ENCODE assay signal across 8 cellular contexts in genomic region chr7:114922151-114922651, GRCh38. TPM values are rescaled to one million over a fixed set of nuclear protein-coding genes. Genes with fewer than 3 reads are reported as not detected.
DNase-seq lines count a peak whose midpoint lies in the region; ATAC-seq and TF ChIP-seq lines count a peak whose summit lies in the region.

No MANE protein-coding gene starts in this region.

- peak; percentile 81 for TF ChIP-seq POLR2A in GM15510 (IDR thresholded peaks at IDR 0.05; ENCODE audit: borderline replicate concordance, extremely low read depth, insufficient read length)

- peaks cover 41% of the 10 kb centered on the region for H3K27me3 ChIP-seq in neural progenitor cell
- no peaks in the 10 kb centered on the region for H3K27me3 ChIP-seq in thoracic aorta (replicated peaks; ENCODE audit: insufficient read depth)

- H3K27me3 Mint-ChIP-seq in activated T-cell treated with anti-CD3 and anti-CD28 coated beads, Interleukin-2, amount 50 U/mL, for 72 hours (ENCODE audit: low read depth), result no peaks in the 10 kb centered on the region
- peaks cover 5% of the 10 kb centered on the region for H3K27me3 Mint-ChIP-seq in neural progenitor cell (ENCODE audit: insufficient read depth, low read depth)

- H3K4me3 ChIP-seq in fibroblast of mammary gland (ENCODE audit: control insufficient read depth, low read depth, low read length), result peak overlapping the region; percentile 71
- peak overlapping the region; percentile 75 for H3K4me3 ChIP-seq in neural progenitor cell
- H3K4me3 ChIP-seq in thoracic aorta, result peak overlapping the region; percentile 92

- H3K36me3 ChIP-seq in neural progenitor cell, result no peaks in the 10 kb centered on the region
- H3K36me3 ChIP-seq in thoracic aorta, result no peaks in the 10 kb centered on the region

- no peak overlapping the region for H3K27ac ChIP-seq in neural progenitor cell
- peak overlapping the region; percentile 86 to 87 for H3K27ac ChIP-seq in thoracic aorta

- H3K4me3 Mint-ChIP-seq in activated T-cell treated with anti-CD3 and anti-CD28 coated beads, Interleukin-2, amount 50 U/mL, for 72 hours, result peak overlapping the region; percentile 92 to 95
- peak overlapping the region; percentile 90 for H3K4me3 Mint-ChIP-seq in neural progenitor cell

- H3F3A ChIP-seq in neural progenitor cell (ENCODE audit: low read depth), result peaks cover 16% of the 10 kb centered on the region

- H2AFZ ChIP-seq in neural progenitor cell (replicated peaks), result peak overlapping the region; percentile 95

- peak overlapping the region; percentile 82 for H3K4me2 ChIP-seq in neural progenitor cell

- peaks cover 3 to 6% of the 10 kb centered on the region in 2 donors for H3K36me3 Mint-ChIP-seq in activated T-cell treated with anti-CD3 and anti-CD28 coated beads, Interleukin-2, amount 50 U/mL, for 72 hours (ENCODE audit: insufficient read depth in 2 of 2)
- H3K36me3 Mint-ChIP-seq in neural progenitor cell, result peaks cover 2% of the 10 kb centered on the region

- peak; percentile 22 for DNase-seq in NCI-H2171 treated with DMSO at 0.1 percent for 48 hours (lab: John Stamatoyannopoulos, UW)
- peak; percentile 78 to 80 for DNase-seq in activated T-cell treated with anti-CD3 and anti-CD28 coated beads, Interleukin-2, amount 50 U/mL, for 72 hours
- DNase-seq in fibroblast of mammary gland (ENCODE audit: low read depth), result peak; percentile 61
- DNase-seq in neural progenitor cell (ENCODE audit: low spot score), result peak; percentile 78
- DNase-seq in thoracic aorta (ENCODE audit: low spot score), result no peak
- no peak for DNase-seq in Kasumi-1 (lab: John Stamatoyannopoulos, UW)

- H3K79me2 ChIP-seq in neural progenitor cell (ENCODE audit: low read depth), result no peaks in the 10 kb centered on the region

- ATAC-seq in HG02588 (IDR thresholded peaks at IDR 0.05; ENCODE audit: unreplicated experiment) (peak; percentile 37), thoracic aorta (ENCODE audit: insufficient number of reproducible peaks, low FRiP score, low read depth) (peak; percentile 29)
- peak; percentile 76 to 80 for ATAC-seq in activated T-cell treated with anti-CD3 and anti-CD28 coated beads, Interleukin-2, amount 50 U/mL, for 72 hours (replicated peaks in 1 of 2)

- H3K9ac ChIP-seq in neural progenitor cell, result peak overlapping the region; percentile 47

- no peaks in the 10 kb centered on the region for H4K20me1 ChIP-seq in neural progenitor cell (ENCODE audit: low read depth)

- H3K4me1 ChIP-seq in neural progenitor cell, result peaks cover 13% of the 10 kb centered on the region
- peaks cover 24 to 27% of the 10 kb centered on the region in 2 donors for H3K4me1 ChIP-seq in thoracic aorta (ENCODE audit: control insufficient read depth in 1 of 2, low read depth in 2 of 2)

- H3K9me3 Mint-ChIP-seq in activated T-cell treated with anti-CD3 and anti-CD28 coated beads, Interleukin-2, amount 50 U/mL, for 72 hours, result no peaks in the 10 kb centered on the region
- no peaks in the 10 kb centered on the region for H3K9me3 Mint-ChIP-seq in neural progenitor cell

- H3K27ac Mint-ChIP-seq in activated T-cell treated with anti-CD3 and anti-CD28 coated beads, Interleukin-2, amount 50 U/mL, for 72 hours, result peak overlapping the region; percentile 97
- peak overlapping the region; percentile 94 for H3K27ac Mint-ChIP-seq in neural progenitor cell

- no peaks in the 10 kb centered on the region for H3K9me3 ChIP-seq in neural progenitor cell (ENCODE audit: low read depth)
- no peaks in the 10 kb centered on the region for H3K9me3 ChIP-seq in thoracic aorta

- no peak for TF ChIP-seq CTCF in fibroblast of mammary gland (conservative IDR thresholded peaks at IDR 0.05; ENCODE audit: control insufficient read depth, insufficient read depth, low read depth, low read length)
- no peak for TF ChIP-seq CTCF in neural progenitor cell (IDR thresholded peaks at IDR 0.05)
- TF ChIP-seq CTCF in thoracic aorta (IDR thresholded peaks at IDR 0.05), result no peak

- peaks cover 67% of the 10 kb centered on the region for H3K4me1 Mint-ChIP-seq in activated T-cell treated with anti-CD3 and anti-CD28 coated beads, Interleukin-2, amount 50 U/mL, for 72 hours (ENCODE audit: low read depth)
- H3K4me1 Mint-ChIP-seq in neural progenitor cell, result peaks cover 9% of the 10 kb centered on the region

RNA-seq across cellular contexts. Expression of gene MDFIC, which starts 0.3 kb away (rescaled TPM):
- total RNA-seq in activated T-cell treated with anti-CD3 and anti-CD28 coated beads, Interleukin-2, amount 50 U/mL, for 72 hours, result 10 to 100 TPM; 55.2 to 65.2 TPM
- total RNA-seq in neural progenitor cell (ENCODE audit: low replicate concordance), result 5.1 and 7.1 TPM in 2 replicates
- total RNA-seq in thoracic aorta, result 10 to 100 TPM; 22.9 to 29.3 TPM

Comparison
In these comparisons a context has a peak if more than half of its experiments do, and no peak if none do; other contexts are left out.
1. DNase-seq: peak in NCI-H2171 treated with DMSO at 0.1 percent for 48 hours (single experiment), activated T-cell treated with anti-CD3 and anti-CD28 coated beads, Interleukin-2, amount 50 U/mL, for 72 hours (2 of 2), fibroblast of mammary gland (single experiment) and neural progenitor cell (single experiment); none in thoracic aorta (single experiment) and Kasumi-1 (0 of 2).
2. Peak in every context shown above with its lines, with median percentiles within 50 percentile points of each other: ATAC-seq and H3K4me3 ChIP-seq.